20 cellular contexts compared by ENCODE assay signal in the genomic region with DNA sequence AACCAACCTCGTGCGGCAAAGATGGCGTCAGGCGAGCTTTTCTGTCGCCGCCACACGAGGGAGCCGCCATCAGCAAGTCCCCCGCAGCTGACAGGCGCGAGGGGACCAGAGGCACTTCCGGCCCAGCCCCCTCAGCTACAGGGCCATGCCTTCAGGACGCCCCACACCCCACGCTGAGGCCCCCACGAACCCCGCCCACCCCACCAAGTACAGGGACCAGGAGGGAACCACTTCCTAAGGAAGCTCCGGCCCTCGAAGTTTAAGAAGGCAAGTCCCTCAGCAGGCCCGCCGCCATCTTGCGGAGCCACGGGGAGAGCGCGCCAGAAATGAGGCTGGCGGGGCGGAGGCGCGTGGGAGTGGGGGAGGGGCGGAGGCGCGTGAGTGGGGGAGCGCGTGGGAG. TPM values are rescaled to one million over a fixed set of nuclear protein-coding genes. Genes with fewer than 3 reads are reported as not detected.
DNase-seq lines count a peak whose midpoint lies in the region; ATAC-seq and TF ChIP-seq lines count a peak whose summit lies in the region.
"Had no signal": no experiment of that assay in that cellular context is flagged by ENCODE, and none has a peak within 500 bp of the region (broad histone marks: within the 10 kb centered on the region; RNA-seq: fewer than 3 reads in every experiment).

No MANE protein-coding gene starts in this region.

- H2AK5ac ChIP-seq in neuronal stem cell (ENCODE audit: low read depth, low read length), result no peak overlapping the region

- TF ChIP-seq CTCF in chondrocyte (IDR thresholded peaks at IDR 0.05), result no peak

- H3K27ac ChIP-seq in right cardiac atrium (ENCODE audit: low read length) (no peak overlapping the region), neuronal stem cell (replicated peaks; ENCODE audit: low read length) (no peak overlapping the region), substantia nigra (ENCODE audit: low read depth, low read length, poor library complexity, severe bottlenecking) (no peak overlapping the region)
- H3K27ac ChIP-seq: KMS-11 had no signal

- no peaks in the 10 kb centered on the region for H3K79me1 ChIP-seq in neuronal stem cell (ENCODE audit: low read depth, low read length)

- H2BK12ac ChIP-seq in neuronal stem cell (ENCODE audit: low read length), result no peak overlapping the region

- peaks cover 34% of the 10 kb centered on the region for H3K27me3 Mint-ChIP-seq in chondrocyte (ENCODE audit: low read depth)

- H3K4me3 Mint-ChIP-seq in chondrocyte (ENCODE audit: unreplicated experiment), result no peak overlapping the region

- no peaks in the 10 kb centered on the region for H3K36me3 Mint-ChIP-seq in chondrocyte (ENCODE audit: low read depth)

- WGBS in right cardiac atrium, result 96% methylated on average over 33 of the region's 33 CpGs
- WGBS in neuronal stem cell (ENCODE audit: extremely low coverage in 2 of 2, insufficient read length in 2 of 2, insufficient replicate concordance in 1 of 2), 2 donors, result no CpG with 5 or more reads among the region's 33 CpGs

- peaks cover 6% of the 10 kb centered on the region for H3K4me1 Mint-ChIP-seq in chondrocyte (ENCODE audit: low read depth)

- H2BK5ac ChIP-seq in neuronal stem cell (ENCODE audit: low read length), result no peak overlapping the region

- H2BK15ac ChIP-seq in neuronal stem cell (ENCODE audit: low read length), result no peak overlapping the region

- H4K91ac ChIP-seq in neuronal stem cell (ENCODE audit: low read depth, low read length, poor library complexity), result no peak overlapping the region

- no peak overlapping the region for H3K18ac ChIP-seq in neuronal stem cell (ENCODE audit: low read length)

- H3K4me2 ChIP-seq in neuronal stem cell (ENCODE audit: insufficient read depth, low read length, poor library complexity, severe bottlenecking), result no peak overlapping the region
- H3K4me2 ChIP-seq: KMS-11 had no signal

- H3K14ac ChIP-seq in neuronal stem cell (ENCODE audit: low read length), result peak overlapping the region; percentile 38

- H3K4me3 ChIP-seq in right cardiac atrium (ENCODE audit: low read length) (no peak overlapping the region), neuronal stem cell (ENCODE audit: low read length in 2 of 2) (no peak overlapping the region)

- H3K4me1 ChIP-seq in right cardiac atrium (ENCODE audit: control insufficient read depth, insufficient read depth, low read length), result no peaks in the 10 kb centered on the region
- H3K4me1 ChIP-seq in neuronal stem cell (ENCODE audit: control insufficient read depth in 2 of 2, insufficient read depth in 1 of 2, low read depth in 1 of 2, low read length in 2 of 2), result no peaks in the 10 kb centered on the region
- H3K4me1 ChIP-seq: BE2C had no signal

- DNase-seq in right cardiac atrium (peak in 2 of 3 donors; percentile 10 to 44), left cardiac atrium (no peak), chondrocyte (ENCODE audit: low spot score) (peak; percentile 72), neuronal stem cell (ENCODE audit: low spot score) (no peak), substantia nigra (lab: John Stamatoyannopoulos, UW) (no peak), NCI-H1417 treated with DMSO at 0.1 percent for 48 hours (lab: John Stamatoyannopoulos, UW) (no peak)
- no peak for DNase-seq in activated naive CD4-positive, alpha-beta T cell (lab: John Stamatoyannopoulos, UW)
- DNase-seq: BE2C, DMS79, HCEC 1CT, NCI-H1092 treated with DMSO at 0.1 percent for 48 hours, NCI-H2081, NCI-H2171 treated with DMSO at 0.1 percent for 48 hours, NCI-H524 treated with DMSO at 0.1 percent for 48 hours, NCI-H82, Right ventricle myocardium superior, SW 1271 had no signal

- H3K9ac ChIP-seq in neuronal stem cell (ENCODE audit: low read depth, low read length, poor library complexity), result no peak overlapping the region
- H3K9ac ChIP-seq: KMS-11 had no signal

- no peaks in the 10 kb centered on the region for H3K9me3 ChIP-seq in right cardiac atrium (ENCODE audit: control insufficient read depth, low read length)
- H3K9me3 ChIP-seq in neuronal stem cell (replicated peaks in 1 of 2; ENCODE audit: control insufficient read depth in 2 of 2, insufficient read depth in 1 of 2, low read depth in 1 of 2, low read length in 2 of 2), result peaks cover 0 to 5% of the 10 kb centered on the region in 2 donors
- H3K9me3 ChIP-seq: BE2C had no signal

- no peak overlapping the region for H4K8ac ChIP-seq in neuronal stem cell (ENCODE audit: low read depth, low read length)

- peaks cover 0 to 1% of the 10 kb centered on the region in 2 donors for H3K36me3 ChIP-seq in neuronal stem cell (replicated peaks in 1 of 2; ENCODE audit: control insufficient read depth in 2 of 2, insufficient read depth in 2 of 2, low read length in 2 of 2)
- H3K36me3 ChIP-seq: BE2C had no signal

- no peak overlapping the region for H2AFZ ChIP-seq in neuronal stem cell (ENCODE audit: low read length)

- no peak overlapping the region for H3K23ac ChIP-seq in neuronal stem cell (ENCODE audit: low read depth, low read length, poor library complexity)

- no peak overlapping the region for H3K27ac Mint-ChIP-seq in chondrocyte (ENCODE audit: unreplicated experiment)

- H3K9me3 Mint-ChIP-seq in chondrocyte (ENCODE audit: low read depth), result no peaks in the 10 kb centered on the region

- H2BK120ac ChIP-seq in neuronal stem cell (ENCODE audit: low read depth, low read length), result no peak overlapping the region

- intact Hi-C loops in right cardiac atrium (cut with DNase I) (loop anchor here (5.0 to 10.0 kb wide), 4 partner anchors 428 to 633 kb away; no protein-coding TSS in a partner anchor), left cardiac atrium (cut with DNase I) (loop anchor here (10.0 kb wide), 3 partner anchors 280 to 630 kb away; a partner anchor contains a TSS)

- ATAC-seq in right cardiac atrium, result no peak
- ATAC-seq in left cardiac atrium, result no peak

- no peak overlapping the region for H3K4ac ChIP-seq in neuronal stem cell (ENCODE audit: low read length)

- H3K27me3 ChIP-seq in right cardiac atrium (ENCODE audit: control insufficient read depth, insufficient read depth), result no peaks in the 10 kb centered on the region
- no peaks in the 10 kb centered on the region for H3K27me3 ChIP-seq in neuronal stem cell (ENCODE audit: control insufficient read depth in 3 of 3, insufficient read depth in 3 of 3, low read depth in 1 of 3, low read length in 3 of 3)
- H3K27me3 ChIP-seq: BE2C had no signal

RNA-seq across cellular contexts. Expression of a gene that starts 0.8 kb away (rescaled TPM):
- total RNA-seq in right cardiac atrium, result not detected
- not detected for polyA plus RNA-seq in right cardiac atrium
- total RNA-seq in left cardiac atrium, result not detected
- total RNA-seq in chondrocyte, result not detected in 3 replicates
- 0.07 TPM for polyA plus RNA-seq in neuronal stem cell (2013, experiment 1 of 2)
- not detected for polyA plus RNA-seq in neuronal stem cell (2013, experiment 2 of 2)
- total RNA-seq: Right ventricle myocardium superior, RPMI7951, SK-MEL-5 had no signal

Comparison
In these comparisons a context has a peak if more than half of its experiments do, and no peak if none do; other contexts are left out.
1. DNase-seq: peak in right cardiac atrium (2 of 3) and chondrocyte (single experiment); none in left cardiac atrium (single experiment), neuronal stem cell (single experiment), activated naive CD4-positive, alpha-beta T cell (0 of 4), substantia nigra (0 of 49) and NCI-H1417 treated with DMSO at 0.1 percent for 48 hours (single experiment).